In the genomic region with DNA sequence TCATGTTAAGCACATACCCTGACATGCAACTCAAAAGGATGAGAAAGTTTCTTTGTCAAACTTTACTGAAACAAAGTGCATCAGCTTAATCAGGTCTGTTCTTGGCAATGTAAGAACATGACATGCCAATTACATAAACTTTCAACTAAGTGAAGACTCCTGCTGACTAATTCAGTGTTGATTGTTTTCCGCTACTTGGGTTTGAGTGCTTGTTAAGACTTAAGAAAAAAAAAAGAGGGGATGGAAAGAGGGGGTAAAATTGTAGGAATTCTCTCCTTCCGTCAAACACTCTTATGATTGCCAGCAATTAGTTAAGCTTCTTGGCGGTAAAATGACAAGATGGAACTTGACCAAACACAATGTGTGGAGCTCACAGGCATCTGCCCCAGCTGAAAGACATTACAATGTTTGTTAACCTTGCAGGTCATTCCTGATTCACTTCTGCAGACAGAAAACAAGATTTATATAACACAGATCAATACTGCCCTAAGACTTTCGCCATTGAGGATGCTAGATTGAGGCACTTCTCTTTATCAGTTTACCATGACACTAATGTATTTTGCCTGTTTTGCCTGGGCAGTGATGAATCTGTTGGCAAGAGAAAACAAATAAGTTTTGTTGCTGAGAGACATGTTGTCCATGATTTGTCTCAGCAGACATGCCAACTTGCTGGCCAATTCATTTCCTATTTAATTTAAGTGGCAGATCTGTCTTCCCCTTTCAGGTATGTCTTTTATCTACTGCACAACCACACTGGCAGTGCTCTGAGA, we compare ENCODE assay signal across 13 cellular contexts.
DNase-seq lines count a peak whose midpoint lies in the region; ATAC-seq, FAIRE-seq and TF ChIP-seq lines count a peak whose summit lies in the region.
"Had no signal": no experiment of that assay in that cellular context is flagged by ENCODE, and none has a peak within 500 bp of the region (broad histone marks: within the 10 kb centered on the region; RNA-seq: fewer than 3 reads in every experiment).

No MANE protein-coding gene starts in this region.

- no peaks in the 10 kb centered on the region for H3K79me2 ChIP-seq in astrocyte (ENCODE audit: insufficient read depth, low read length)

- no peak overlapping the region for H3K27ac ChIP-seq in astrocyte (ENCODE audit: low read depth, low read length)
- H3K27ac ChIP-seq in effector memory CD4-positive, alpha-beta T cell (ENCODE audit: insufficient read depth, low read length, poor library complexity, severe bottlenecking): no peak overlapping the region
- H3K27ac ChIP-seq: SJSA1 had no signal

- H3K9ac ChIP-seq in astrocyte (ENCODE audit: low read length): no peak overlapping the region

- no peaks in the 10 kb centered on the region for H3K36me3 Mint-ChIP-seq in astrocyte (ENCODE audit: low read depth, unreplicated experiment)
- H3K36me3 Mint-ChIP-seq: CD8-positive, alpha-beta T cell had no signal

- no peaks in the 10 kb centered on the region for H3K4me1 ChIP-seq in astrocyte (ENCODE audit: insufficient read depth, low read length)
- no peaks in the 10 kb centered on the region for H3K4me1 ChIP-seq in effector memory CD4-positive, alpha-beta T cell (ENCODE audit: control insufficient read depth, insufficient read depth, low read length, poor library complexity, severe bottlenecking)
- H3K4me1 ChIP-seq: BE2C, SJSA1 had no signal

- no peaks in the 10 kb centered on the region for H3K27me3 Mint-ChIP-seq in astrocyte (ENCODE audit: low read depth, unreplicated experiment)

- no peak overlapping the region for H3K4me3 ChIP-seq in astrocyte (ENCODE audit: insufficient read depth, low read depth, low read length)
- no peak overlapping the region for H3K4me3 ChIP-seq in fibroblast of mammary gland (ENCODE audit: control insufficient read depth, low read depth, low read length)
- H3K4me3 ChIP-seq in retinal pigment epithelial cell (ENCODE audit: low read length): no peak overlapping the region
- H3K4me3 ChIP-seq in effector memory CD4-positive, alpha-beta T cell (ENCODE audit: insufficient read depth, low read depth, low read length, poor library complexity, severe bottlenecking): no peak overlapping the region
- H3K4me3 ChIP-seq: K562, SJSA1 had no signal

- no peaks in the 10 kb centered on the region for H3K9me3 Mint-ChIP-seq in astrocyte (ENCODE audit: unreplicated experiment)
- H3K9me3 Mint-ChIP-seq: CD8-positive, alpha-beta T cell had no signal

- FAIRE-seq in astrocyte (lab: Jason Lieb, UNC): no peak
- FAIRE-seq: K562 had no signal

- TF ChIP-seq CTCF in astrocyte (IDR thresholded peaks at IDR 0.05; ENCODE audit: insufficient read depth, low read depth, low read length) (no peak), fibroblast of mammary gland (conservative IDR thresholded peaks at IDR 0.05; ENCODE audit: control insufficient read depth, insufficient read depth, low read depth, low read length) (no peak), retinal pigment epithelial cell (conservative IDR thresholded peaks at IDR 0.05; ENCODE audit: low read depth, low read length) (no peak), GM13977 (IDR thresholded peaks at IDR 0.05; ENCODE audit: extremely low read depth, insufficient read depth, missing control alignments) (no peak)

- peak; percentile 51 for DNase-seq in NCI-H2227 (lab: John Stamatoyannopoulos, UW; ENCODE audit: unreplicated experiment)
- peak; percentile 39 for DNase-seq in astrocyte (ENCODE audit: low read depth)
- DNase-seq in fibroblast of mammary gland (ENCODE audit: low read depth): peak; percentile 17
- DNase-seq in retinal pigment epithelial cell (ENCODE audit: low read depth): peak; percentile 76
- DNase-seq in effector memory CD4-positive, alpha-beta T cell: no peak
- no peak for DNase-seq in GM13977 (ENCODE audit: low spot score)
- DNase-seq: BE2C; CD8-positive, alpha-beta T cell; NCI-H2107; NCI-H510A had no signal

- no peak overlapping the region for H3K4me3 Mint-ChIP-seq in astrocyte (ENCODE audit: unreplicated experiment)
- H3K4me3 Mint-ChIP-seq: CD8-positive, alpha-beta T cell had no signal

- H3K4me1 Mint-ChIP-seq in astrocyte (ENCODE audit: low read depth, unreplicated experiment): no peaks in the 10 kb centered on the region

- no peak overlapping the region for H3K27ac Mint-ChIP-seq in astrocyte (ENCODE audit: unreplicated experiment)
- H3K27ac Mint-ChIP-seq: CD8-positive, alpha-beta T cell had no signal

- in situ Hi-C loops in GM13977 (cut with MboI; ENCODE audit: low pct_unique_long_range_greater_than_20kb, low sequenced_read_pairs, unreplicated experiment): no loop called here

- no peaks in the 10 kb centered on the region for H3K9me3 ChIP-seq in astrocyte (ENCODE audit: insufficient read depth, low read depth, low read length)
- no peaks in the 10 kb centered on the region for H3K9me3 ChIP-seq in effector memory CD4-positive, alpha-beta T cell (ENCODE audit: control insufficient read depth, low read length)
- H3K9me3 ChIP-seq: BE2C, SJSA1 had no signal

- no peaks in the 10 kb centered on the region for H4K20me1 ChIP-seq in astrocyte (ENCODE audit: insufficient read depth, low read length)

- no peaks in the 10 kb centered on the region for H3K27me3 ChIP-seq in astrocyte (ENCODE audit: insufficient read depth, low read length)
- no peaks in the 10 kb centered on the region for H3K27me3 ChIP-seq in effector memory CD4-positive, alpha-beta T cell (replicated peaks; ENCODE audit: control insufficient read depth, insufficient read depth, low read length, poor library complexity, severe bottlenecking)
- H3K27me3 ChIP-seq: BE2C, SJSA1 had no signal

- no peak overlapping the region for H2AFZ ChIP-seq in astrocyte (ENCODE audit: low read depth, low read length)

- no peak for ATAC-seq in GM21367 (IDR thresholded peaks at IDR 0.05; ENCODE audit: unreplicated experiment)
- ATAC-seq: CD8-positive, alpha-beta T cell; K562 had no signal

- no peaks in the 10 kb centered on the region for H3K36me3 ChIP-seq in astrocyte (ENCODE audit: insufficient read depth, low read length)
- no peaks in the 10 kb centered on the region for H3K36me3 ChIP-seq in effector memory CD4-positive, alpha-beta T cell (ENCODE audit: control insufficient read depth, insufficient read depth, low read length)
- H3K36me3 ChIP-seq: BE2C, SJSA1 had no signal

- H3K4me2 ChIP-seq in astrocyte (ENCODE audit: low read length): no peak overlapping the region

Comparison
In these comparisons a context has a peak if more than half of its experiments do, and no peak if none do; other contexts are left out.
1. DNase-seq: peak in NCI-H2227 (single experiment), astrocyte (single experiment), fibroblast of mammary gland (single experiment) and retinal pigment epithelial cell (single experiment); none in effector memory CD4-positive, alpha-beta T cell (0 of 3) and GM13977 (single experiment).